Comparison of ENCODE assay signal across 36 cellular contexts in genomic region chr1:55315552-55315951, GRCh38.
A peak's percentile ranks its signal among the peaks of the same experiment; 100 is the strongest.
DNase-seq lines count a peak whose midpoint lies in the region; ATAC-seq, FAIRE-seq and TF ChIP-seq lines count a peak whose summit lies in the region.
"Had no signal": no experiment of that assay in that cellular context is flagged by ENCODE, and none has a peak within 500 bp of the region (broad histone marks: within the 10 kb centered on the region; RNA-seq: fewer than 3 reads in every experiment).

No MANE protein-coding gene starts in this region.

- H3K9me3 Mint-ChIP-seq in endodermal cell, result no peaks in the 10 kb centered on the region
- H3K9me3 Mint-ChIP-seq in CD8-positive, alpha-beta T cell, result no peaks in the 10 kb centered on the region
- H3K9me3 Mint-ChIP-seq: CD4-positive, alpha-beta T cell; CD4-positive, CD25-positive, alpha-beta regulatory T cell; CD8-positive, alpha-beta memory T cell had no signal

- TF ChIP-seq EP300 in HepG2 (IDR thresholded peaks at IDR 0.05; ENCODE audit: low read depth in 2 of 2, low read length in 2 of 2) (no peak), HepG2 (CRISPR knock-in tag; IDR thresholded peaks at IDR 0.05; ENCODE audit: borderline replicate concordance) (no peak), GM12878 (IDR thresholded peaks at IDR 0.05; ENCODE audit: borderline replicate concordance in 1 of 2, control insufficient read depth in 1 of 2, low read depth in 2 of 2, low read length in 2 of 2) (no peak), K562 (IDR thresholded peaks at IDR 0.05; ENCODE audit: low read length) (no peak)

- peaks cover 6% of the 10 kb centered on the region for H3K27me3 Mint-ChIP-seq in endodermal cell (ENCODE audit: insufficient read depth)
- no peaks in the 10 kb centered on the region for H3K27me3 Mint-ChIP-seq in CD8-positive, alpha-beta T cell (ENCODE audit: low read depth)
- H3K27me3 Mint-ChIP-seq: CD4-positive, alpha-beta T cell; CD4-positive, CD25-positive, alpha-beta regulatory T cell had no signal

- POLR2A ChIA-PET in HepG2 (lab: Yijun Ruan, JAX) (no interaction called here), GM12878 (lab: Charles Lee) (no interaction called here), K562 (lab: Yijun Ruan, JAX) (interaction anchor here (0.8 to 2.3 kb wide), 4 partner anchors 11 to 16 kb away, joined by 3 to 13 read pairs (median 5); no protein-coding TSS in a partner anchor)
- POLR2A ChIA-PET in CD8-positive, alpha-beta T cell (lab: Charles Lee), result no interaction called here

- no peak overlapping the region for H3K4me3 ChIP-seq in HepG2 (replicated peaks in 1 of 3; ENCODE audit: insufficient read depth in 1 of 3, low read depth in 2 of 3, low read length in 3 of 3)
- no peak overlapping the region for H3K4me3 ChIP-seq in right lobe of liver
- no peak overlapping the region for H3K4me3 ChIP-seq in GM12878
- H3K4me3 ChIP-seq in K562, result no peak overlapping the region
- no peak overlapping the region for H3K4me3 ChIP-seq in endodermal cell (ENCODE audit: low read length)
- no peak overlapping the region for H3K4me3 ChIP-seq in CD8-positive, alpha-beta T cell (ENCODE audit: low read depth, low read length)
- H3K4me3 ChIP-seq: A549; BLaER1; BLaER1 treated with 17β-estradiol and CSF1 and Interleukin-3, amounts not matched to agents 10 nM and 100 nM had no signal

- no peak for FAIRE-seq in HepG2 (lab: Jason Lieb, UNC)
- no peak for FAIRE-seq in GM12878 (lab: Jason Lieb, UNC)
- FAIRE-seq in K562 (lab: Jason Lieb, UNC), result no peak
- FAIRE-seq: A204.1, A549, D721Med had no signal

- SMC1A ChIA-PET in GM12878 (lab: Charles Lee; ENCODE audit: uncharacterized antibody, unreplicated experiment), result no interaction called here

- no peak overlapping the region for H3K9ac ChIP-seq in HepG2 (ENCODE audit: insufficient read depth, low read depth, low read length)
- no peak overlapping the region for H3K9ac ChIP-seq in GM12878 (ENCODE audit: control insufficient read depth, insufficient read depth, low read length)
- no peak overlapping the region for H3K9ac ChIP-seq in K562 (ENCODE audit: insufficient read depth in 1 of 2, low read depth in 2 of 2, low read length in 2 of 2)
- H3K9ac ChIP-seq in endodermal cell (ENCODE audit: extremely low read depth, low read length, poor library complexity, severe bottlenecking), result no peak overlapping the region
- H3K9ac ChIP-seq: BLaER1; BLaER1 treated with 17β-estradiol and CSF1 and Interleukin-3, amounts not matched to agents 10 nM and 100 nM had no signal

- TF ChIP-seq RAD21 in HepG2 (CRISPR knock-in tag; IDR thresholded peaks at IDR 0.05) (no peak), GM12878 (IDR thresholded peaks at IDR 0.05; ENCODE audit: insufficient read depth, low read depth, low read length) (no peak), K562 (CRISPR knock-in tag; conservative IDR thresholded peaks at IDR 0.05 in 1 of 2, IDR thresholded peaks at IDR 0.05 in 1 of 2) (no peak)

- TF ChIP-seq CTCF in HepG2 (CRISPR knock-in tag; IDR thresholded peaks at IDR 0.05) (no peak), right lobe of liver (IDR thresholded peaks at IDR 0.05) (no peak), GM12878 (IDR thresholded peaks at IDR 0.05 in 2 of 3, conservative IDR thresholded peaks at IDR 0.05 in 1 of 3; ENCODE audit: control insufficient read depth in 2 of 3, extremely low read depth in 1 of 3, insufficient read depth in 1 of 3, low read depth in 3 of 3, low read length in 3 of 3) (no peak), K562 (IDR thresholded peaks at IDR 0.05 in 2 of 3, conservative IDR thresholded peaks at IDR 0.05 in 1 of 3; ENCODE audit: insufficient read depth in 2 of 3, low read depth in 1 of 3, low read length in 3 of 3) (no peak), endodermal cell (conservative IDR thresholded peaks at IDR 0.05) (no peak)
- no peak for TF ChIP-seq CTCF in CD8-positive, alpha-beta T cell (IDR thresholded peaks at IDR 0.05)

- H3K36me3 ChIP-seq in HepG2 (replicated peaks in 1 of 2; ENCODE audit: control insufficient read depth in 1 of 2, insufficient read depth in 2 of 2, low read length in 2 of 2) (no peaks in the 10 kb centered on the region), right lobe of liver (no peaks in the 10 kb centered on the region), GM12878 (ENCODE audit: control insufficient read depth in 2 of 2, insufficient read depth in 2 of 2, low read length in 1 of 2) (no peaks in the 10 kb centered on the region), K562 (ENCODE audit: control insufficient read depth, insufficient read depth, low read length) (no peaks in the 10 kb centered on the region), endodermal cell (ENCODE audit: control insufficient read depth, insufficient read depth, low read length) (no peaks in the 10 kb centered on the region)
- no peaks in the 10 kb centered on the region for H3K36me3 ChIP-seq in CD8-positive, alpha-beta T cell (ENCODE audit: insufficient read depth, low read length)
- H3K36me3 ChIP-seq: BE2C; BLaER1; BLaER1 treated with 17β-estradiol and CSF1 and Interleukin-3, amounts not matched to agents 10 nM and 100 nM had no signal

- BruUV-seq in HepG2 (replicated peaks; lab: Mats Ljungman, UMichigan), result no TSS peak
- no TSS peak for BruUV-seq in GM12878 (replicated peaks; lab: Mats Ljungman, UMichigan)
- BruUV-seq in K562 (replicated peaks; lab: Mats Ljungman, UMichigan), result no TSS peak

- H3K27me3 ChIP-seq in HepG2 (ENCODE audit: control insufficient read depth in 1 of 2, insufficient read depth in 2 of 2, low read length in 2 of 2) (peaks cover 0 to 7% of the 10 kb centered on the region in 2 experiments; a peak in 2 of 5 replicates), right lobe of liver (no peaks in the 10 kb centered on the region), GM12878 (replicated peaks in 1 of 2; ENCODE audit: control insufficient read depth in 2 of 2, insufficient read depth in 2 of 2, low read length in 1 of 2) (no peaks in the 10 kb centered on the region; a peak in 1 of 4 replicates), K562 (ENCODE audit: control insufficient read depth in 2 of 2, insufficient read depth in 2 of 2, low read length in 2 of 2) (peaks cover 14 to 46% of the 10 kb centered on the region in 2 experiments; a peak in 4 of 5 replicates), endodermal cell (ENCODE audit: control insufficient read depth, insufficient read depth, low read length, poor library complexity, severe bottlenecking) (no peaks in the 10 kb centered on the region)
- no peaks in the 10 kb centered on the region for H3K27me3 ChIP-seq in CD8-positive, alpha-beta T cell (ENCODE audit: insufficient read depth, low read length)
- H3K27me3 ChIP-seq: BE2C; BLaER1; BLaER1 treated with 17β-estradiol and CSF1 and Interleukin-3, amounts not matched to agents 10 nM and 100 nM had no signal

- H3K4me2 ChIP-seq in HepG2 (ENCODE audit: low read depth, low read length) (no peak overlapping the region), GM12878 (ENCODE audit: control insufficient read depth, insufficient read depth) (no peak overlapping the region), K562 (ENCODE audit: insufficient read depth, low read length) (no peak overlapping the region)
- H3K4me2 ChIP-seq: A549 had no signal

- no peak for DNase-seq in HepG2 (ENCODE audit: low spot score)
- DNase-seq in right lobe of liver, result no peak
- no peak for DNase-seq in GM12878 (ENCODE audit: low read depth, low spot score)
- DNase-seq in K562 (ENCODE audit: extremely low read depth in 1 of 4, low spot score in 3 of 4), result no peak
- peak; percentile 10 for DNase-seq in endodermal cell
- no peak for DNase-seq in CD8-positive, alpha-beta T cell
- DNase-seq in effector CD4-positive, alpha-beta T cell, result no peak
- DNase-seq: 8988T; ACHN; AML-193; BE2C; C1 segment of cervical spinal cord; Caco-2; Calu3; CD4-positive, alpha-beta memory T cell; CD4-positive, alpha-beta T cell; CD4-positive, CD25-positive, alpha-beta regulatory T cell; CD8-positive, alpha-beta memory T cell; COR-L47; DMS 273 treated with DMSO at 0.1 percent for 48 hours; DMS153; DMS53; DMS79; DMS79 treated with DMSO at 0.1 percent for 48 hours; DND-41; EL had no signal

- in situ Hi-C loops in HepG2 (cut with HindIII; ENCODE audit: extremely low pct_ligation_motif_present, low pct_unique_long_range_greater_than_20kb), result no loop called here
- in situ Hi-C loops in GM12878 (cut with MboI), result no loop called here
- in situ Hi-C loops in K562 (cut with MboI), result no loop called here

- no peaks in the 10 kb centered on the region for H3K79me2 ChIP-seq in HepG2 (ENCODE audit: insufficient read depth, low read length)
- no peaks in the 10 kb centered on the region for H3K79me2 ChIP-seq in GM12878 (ENCODE audit: control insufficient read depth, insufficient read depth, low read length)
- H3K79me2 ChIP-seq in K562 (ENCODE audit: control insufficient read depth, insufficient read depth, low read length), result no peaks in the 10 kb centered on the region

- peaks cover 25% of the 10 kb centered on the region for H3K4me1 Mint-ChIP-seq in endodermal cell
- H3K4me1 Mint-ChIP-seq in CD8-positive, alpha-beta T cell (ENCODE audit: low read depth), result peaks cover 2% of the 10 kb centered on the region

- no peaks in the 10 kb centered on the region for H4K20me1 ChIP-seq in HepG2 (ENCODE audit: insufficient read depth, low read length)
- H4K20me1 ChIP-seq in GM12878 (ENCODE audit: control insufficient read depth, insufficient read depth), result no peaks in the 10 kb centered on the region
- H4K20me1 ChIP-seq in K562 (replicated peaks; ENCODE audit: control insufficient read depth, insufficient read depth, low read length), result no peaks in the 10 kb centered on the region
- H4K20me1 ChIP-seq: BLaER1 had no signal

- H3K4me3 Mint-ChIP-seq in endodermal cell, result no peak overlapping the region
- H3K4me3 Mint-ChIP-seq in CD8-positive, alpha-beta T cell, result no peak overlapping the region
- H3K4me3 Mint-ChIP-seq: B cell; CD14-positive monocyte; CD4-positive, alpha-beta memory T cell; CD4-positive, alpha-beta T cell; CD4-positive, CD25-positive, alpha-beta regulatory T cell; CD8-positive, alpha-beta memory T cell had no signal

- intact Hi-C loops in HepG2 (cut with micrococcal nuclease; ENCODE audit: unreplicated experiment) (no loop called here), right lobe of liver (cut with DNase I) (no loop called here), GM12878 (cut with micrococcal nuclease; ENCODE audit: unreplicated experiment) (no loop called here), K562 (cut with micrococcal nuclease) (no loop called here)
- intact Hi-C loops in CD8-positive, alpha-beta T cell (cut with DNase I, micrococcal nuclease), result no loop called here

- no peak overlapping the region for H3K27ac Mint-ChIP-seq in endodermal cell
- H3K27ac Mint-ChIP-seq in CD8-positive, alpha-beta T cell, result no peak overlapping the region
- H3K27ac Mint-ChIP-seq: B cell; CD14-positive monocyte; CD4-positive, alpha-beta memory T cell; CD4-positive, alpha-beta T cell; CD4-positive, CD25-positive, alpha-beta regulatory T cell had no signal

- ATAC-seq in HepG2 (no peak), right lobe of liver (no peak), GM12878 (no peak), K562 (no peak), GM19463 (IDR thresholded peaks at IDR 0.05; ENCODE audit: unreplicated experiment) (no peak)
- no peak for ATAC-seq in CD8-positive, alpha-beta T cell
- ATAC-seq: A549 had no signal

- WGBS in HepG2 (ENCODE audit: low lambda C conversion rate), result 55% methylated on average over 1 of the region's 1 CpG
- 93% methylated on average over 1 of the region's 1 CpG for WGBS in right lobe of liver (ENCODE audit: insufficient coverage, low coverage, low lambda C conversion rate, missing lambda C conversion rate)
- 43% methylated on average over 1 of the region's 1 CpG for WGBS in GM12878 (ENCODE audit: insufficient coverage, insufficient replicate concordance, low lambda C conversion rate, missing lambda C conversion rate)
- 0% methylated on average over 1 of the region's 1 CpG for WGBS in K562 (ENCODE audit: insufficient coverage, low coverage, missing lambda C conversion rate)
- WGBS in endodermal cell (ENCODE audit: insufficient coverage in 1 of 2, insufficient read length in 1 of 2), 2 experiments, result 100% methylated on average over 1 of the region's 1 CpG

- H3K27ac ChIP-seq in HepG2 (ENCODE audit: extremely low read length, insufficient read depth, low read length) (no peak overlapping the region), right lobe of liver (no peak overlapping the region), GM12878 (ENCODE audit: control insufficient read depth, insufficient read depth) (no peak overlapping the region), K562 (ENCODE audit: extremely low read depth, low read depth, low read length) (no peak overlapping the region), endodermal cell (ENCODE audit: low read depth, low read length) (no peak overlapping the region)
- no peak overlapping the region for H3K27ac ChIP-seq in CD8-positive, alpha-beta T cell (ENCODE audit: low read depth, low read length)
- H3K27ac ChIP-seq: 22Rv1, C4-2B had no signal

- H3K9me3 ChIP-seq in HepG2 (ENCODE audit: low read length), result no peaks in the 10 kb centered on the region
- no peaks in the 10 kb centered on the region for H3K9me3 ChIP-seq in right lobe of liver
- no peaks in the 10 kb centered on the region for H3K9me3 ChIP-seq in GM12878 (replicated peaks; ENCODE audit: control insufficient read depth, insufficient read depth, low read length)
- no peaks in the 10 kb centered on the region for H3K9me3 ChIP-seq in K562 (replicated peaks; ENCODE audit: control insufficient read depth, insufficient read depth, low read depth, low read length)
- no peaks in the 10 kb centered on the region for H3K9me3 ChIP-seq in endodermal cell (ENCODE audit: control insufficient read depth, low read length)
- no peaks in the 10 kb centered on the region for H3K9me3 ChIP-seq in CD8-positive, alpha-beta T cell (ENCODE audit: low read length)
- H3K9me3 ChIP-seq: A549, BE2C, BLaER1, Caco-2 had no signal

- CTCF ChIA-PET in HepG2 (lab: Yijun Ruan, JAX; ENCODE audit: low intra/inter-chr PET ratio, low total read pairs) (no interaction called here), GM12878 (lab: Yijun Ruan, JAX) (interaction anchor here (0.7 to 4.9 kb wide), 2 partner anchors 8 to 22 kb away, joined by 3 to 22 read pairs; no protein-coding TSS in a partner anchor), K562 (lab: Yijun Ruan, JAX; ENCODE audit: low intra/inter-chr PET ratio) (no interaction called here)
- CTCF ChIA-PET in CD8-positive, alpha-beta T cell (lab: Charles Lee), result no interaction called here

- RAD21 ChIA-PET in GM12878 (lab: Charles Lee; ENCODE audit: unreplicated experiment), result no interaction called here

- TF ChIP-seq POLR2A in HepG2 (IDR thresholded peaks at IDR 0.05; ENCODE audit: insufficient read depth in 1 of 2, low read depth in 2 of 2, low read length in 2 of 2) (no peak), right lobe of liver (IDR thresholded peaks at IDR 0.05) (no peak), GM12878 (IDR thresholded peaks at IDR 0.05; ENCODE audit: low read depth, low read length) (no peak), K562 (conservative IDR thresholded peaks at IDR 0.05) (no peak)

- H3K9me1 ChIP-seq in K562 (ENCODE audit: control insufficient read depth, insufficient read depth, low read length), result no peaks in the 10 kb centered on the region

- peaks cover 15% of the 10 kb centered on the region for H3K4me1 ChIP-seq in HepG2 (ENCODE audit: insufficient read depth, low read length)
- no peaks in the 10 kb centered on the region for H3K4me1 ChIP-seq in right lobe of liver
- no peaks in the 10 kb centered on the region for H3K4me1 ChIP-seq in GM12878 (ENCODE audit: control insufficient read depth, insufficient read depth, low read length)
- no peaks in the 10 kb centered on the region for H3K4me1 ChIP-seq in K562 (replicated peaks in 1 of 2; ENCODE audit: control insufficient read depth in 2 of 2, insufficient read depth in 2 of 2, low read length in 2 of 2)
- H3K4me1 ChIP-seq in endodermal cell (ENCODE audit: control insufficient read depth, insufficient read depth, low read length), result peaks cover 4% of the 10 kb centered on the region
- H3K4me1 ChIP-seq in CD8-positive, alpha-beta T cell (ENCODE audit: insufficient read depth, low read length), result no peaks in the 10 kb centered on the region
- H3K4me1 ChIP-seq: BE2C, Caco-2 had no signal

- H3K36me3 Mint-ChIP-seq in endodermal cell (ENCODE audit: low read depth), result no peaks in the 10 kb centered on the region
- no peaks in the 10 kb centered on the region for H3K36me3 Mint-ChIP-seq in CD8-positive, alpha-beta T cell
- H3K36me3 Mint-ChIP-seq: CD14-positive monocyte; CD4-positive, alpha-beta memory T cell; CD4-positive, CD25-positive, alpha-beta regulatory T cell; CD8-positive, alpha-beta memory T cell had no signal

- H2AFZ ChIP-seq in HepG2 (ENCODE audit: low read length), result no peak overlapping the region
- no peak overlapping the region for H2AFZ ChIP-seq in GM12878 (ENCODE audit: control insufficient read depth, low read depth, low read length)
- H2AFZ ChIP-seq in K562 (ENCODE audit: low read depth, low read length), result no peak overlapping the region

Comparison
In these comparisons a context has a peak if more than half of its experiments do, and no peak if none do; other contexts are left out.
1. Of the 241 proteins assayed by ChIP-seq in both HepG2 and K562: peak only in HepG2: none; only in K562: none; in both: ZBTB40; in neither: 240.